ENCODE assay signal across 8 cellular contexts in the genomic region with DNA sequence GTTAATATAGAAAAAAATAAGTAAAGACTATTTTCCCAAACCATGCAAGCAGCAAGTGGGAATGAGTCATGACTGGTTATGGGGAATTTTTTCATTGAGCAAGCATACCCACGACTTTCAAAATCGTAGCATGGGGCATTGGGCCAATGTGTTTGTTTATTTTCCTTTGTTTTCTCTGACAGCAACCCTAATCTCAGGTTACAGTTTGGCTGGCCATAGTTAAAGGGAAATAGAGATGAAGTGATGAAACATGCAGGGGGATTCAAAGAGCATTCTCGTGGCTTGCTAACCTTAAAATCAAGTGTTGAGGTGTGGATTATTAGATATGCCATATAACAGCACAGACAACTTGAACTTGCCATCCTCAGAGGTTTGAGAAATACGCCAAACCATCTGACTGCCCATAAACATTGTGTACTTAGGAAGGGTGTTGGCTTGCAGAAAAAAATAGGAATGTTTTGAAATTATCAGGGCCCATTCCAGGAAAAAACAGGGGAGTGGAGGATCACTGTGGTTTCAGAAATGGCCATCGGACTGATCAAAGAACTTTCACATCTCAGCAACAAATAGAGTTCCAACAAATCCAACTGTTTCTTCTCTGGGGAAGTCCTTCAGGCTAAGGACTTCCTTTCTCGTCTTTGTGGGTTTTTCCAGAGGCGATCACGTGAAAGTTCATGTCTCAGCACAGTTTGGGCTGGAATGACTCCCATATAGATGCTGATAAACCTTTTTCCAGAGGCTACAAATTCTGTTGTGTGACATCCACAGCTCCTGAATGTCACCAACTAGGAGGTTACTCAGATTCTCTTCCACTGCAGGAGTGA.
DNase-seq lines count a peak whose midpoint lies in the region; FAIRE-seq and TF ChIP-seq lines count a peak whose summit lies in the region.

No MANE protein-coding gene starts in this region.

- TF ChIP-seq POLR2A in GM12891 (IDR thresholded peaks at IDR 0.05; ENCODE audit: low read depth, low read length), result no peak

- DNase-seq in DMS53 (lab: John Stamatoyannopoulos, UW) (peak; percentile 79), NCI-H2107 treated with DMSO at 0.1 percent for 48 hours (lab: John Stamatoyannopoulos, UW; ENCODE audit: unreplicated experiment) (peak; percentile 50), epithelial cell of prostate (ENCODE audit: low read depth, low spot score) (peak; percentile 87), pons (ENCODE audit: low spot score) (peak; percentile 22), D721Med (ENCODE audit: insufficient read length, low spot score) (no peak), inferior parietal cortex (ENCODE audit: extremely low spot score) (no peak), GM12891 (ENCODE audit: insufficient read length, low spot score) (no peak), SKM-1 treated with dmso at 0.1 percent for 144 hours (lab: John Stamatoyannopoulos, UW; ENCODE audit: unreplicated experiment) (no peak)

- FAIRE-seq in D721Med (lab: Jason Lieb, UNC) (no peak), GM12891 (lab: Jason Lieb, UNC) (no peak)

- peak overlapping the region; percentile 49 for H3K27ac ChIP-seq in epithelial cell of prostate

- no peak for TF ChIP-seq CTCF in D721Med (IDR thresholded peaks at IDR 0.05; ENCODE audit: insufficient read depth, missing control alignments)

TF ChIP-seq in GM12891, 5 proteins besides CTCF, POLR2A, EP300 and RAD21:
- no peak for TF ChIP-seq PAX5 (IDR thresholded peaks at IDR 0.05; ENCODE audit: insufficient read depth, low read length, severe bottlenecking)
- no peak for TF ChIP-seq TAF1 (IDR thresholded peaks at IDR 0.05; ENCODE audit: low read depth, low read length)
- no peak for TF ChIP-seq SPI1 (IDR thresholded peaks at IDR 0.05; ENCODE audit: low read depth, low read length)

Comparison
In these comparisons a context has a peak if more than half of its experiments do, and no peak if none do; other contexts are left out.
1. DNase-seq: peak in DMS53 (single experiment), NCI-H2107 treated with DMSO at 0.1 percent for 48 hours (single experiment), epithelial cell of prostate (single experiment) and pons (single experiment); none in D721Med (single experiment), inferior parietal cortex (single experiment), GM12891 (single experiment) and SKM-1 treated with dmso at 0.1 percent for 144 hours (single experiment).